ENCODE assay signal across 20 cellular contexts in genomic region chr2:176533505-176534193, GRCh38.
DNase-seq lines count a peak whose midpoint lies in the region; FAIRE-seq and TF ChIP-seq lines count a peak whose summit lies in the region.
"Had no signal": no experiment of that assay in that cellular context is flagged by ENCODE, and none has a peak within 500 bp of the region (broad histone marks: within the 10 kb centered on the region; RNA-seq: fewer than 3 reads in every experiment).

No MANE protein-coding gene starts in this region.

- no peaks in the 10 kb centered on the region for H3F3A ChIP-seq in SK-N-SH (replicated peaks; ENCODE audit: insufficient read depth)

- H3K9ac ChIP-seq in SK-N-SH, result no peak overlapping the region

- no peaks in the 10 kb centered on the region for H3K9me3 ChIP-seq in SK-N-SH

- H3K27me3 ChIP-seq in SK-N-SH (ENCODE audit: insufficient read depth), result no peaks in the 10 kb centered on the region

- POLR2A ChIA-PET in SK-N-SH (lab: Yijun Ruan, JAX), result no interaction called here

- TF ChIP-seq RAD21 in SK-N-SH (IDR thresholded peaks at IDR 0.05; ENCODE audit: low read length), result no peak

- CTCF ChIA-PET in SK-N-SH (lab: Yijun Ruan, JAX), result interaction anchor here (1.4 to 1.9 kb wide), 3 partner anchors 9 to 21 kb away, joined by 5 to 7 read pairs (median 6); no protein-coding TSS in a partner anchor

- no peak overlapping the region for H3K4me2 ChIP-seq in SK-N-SH

- H3K27ac ChIP-seq in SK-N-SH (ENCODE audit: low read depth in 2 of 2, low read length in 1 of 2), result no peak overlapping the region

- no peak for TF ChIP-seq CTCF in SK-N-SH (IDR thresholded peaks at IDR 0.05)

- H3K36me3 ChIP-seq in SK-N-SH (replicated peaks in 1 of 2; ENCODE audit: control insufficient read depth in 1 of 2, insufficient read depth in 2 of 2, low read length in 1 of 2), result no peaks in the 10 kb centered on the region

- no peak for FAIRE-seq in HTR-8/SVneo (lab: Jason Lieb, UNC)
- FAIRE-seq: GM12891, GM18507 had no signal

- H2AFZ ChIP-seq in SK-N-SH (ENCODE audit: low read depth), result no peak overlapping the region

- H3K79me2 ChIP-seq in SK-N-SH (ENCODE audit: insufficient read depth), result no peaks in the 10 kb centered on the region

- H3K9me2 ChIP-seq in SK-N-SH, result no peaks in the 10 kb centered on the region

- WGBS in SK-N-SH (ENCODE audit: low lambda C conversion rate), result 83% methylated on average over 4 of the region's 4 CpGs

- no peak for TF ChIP-seq EP300 in SK-N-SH (IDR thresholded peaks at IDR 0.05; ENCODE audit: borderline replicate concordance in 1 of 2, low read depth in 1 of 2, low read length in 1 of 2)

- DNase-seq in DMS153 treated with DMSO at 0.1 percent for 48 hours (lab: John Stamatoyannopoulos, UW; ENCODE audit: unreplicated experiment) (peak; percentile 21), NCI-H69 (lab: John Stamatoyannopoulos, UW) (peak; percentile 50), fibroblast of gingiva (ENCODE audit: low read depth) (peak; percentile 42), renal cortical epithelial cell (ENCODE audit: low read depth) (peak; percentile 75), COLO668 (lab: John Stamatoyannopoulos, UW; ENCODE audit: unreplicated experiment) (no peak), HTR-8/SVneo (ENCODE audit: insufficient read length, low spot score) (no peak), SK-N-SH (no peak)
- DNase-seq: DMS 273 treated with DMSO at 0.1 percent for 48 hours, EL, GOT3, Kasumi-1, MM.1S, NCI-H1092, NCI-H1436 treated with DMSO at 0.1 percent for 48 hours, NCI-H2029, NCI-H2171 treated with DMSO at 0.1 percent for 48 hours, NCI-H446 treated with DMSO at 0.1 percent for 48 hours, NCI-H774 had no signal

- peaks cover 0 to 5% of the 10 kb centered on the region in 2 experiments; a peak in 3 of 4 replicates for H3K4me1 ChIP-seq in SK-N-SH (ENCODE audit: control insufficient read depth in 1 of 2, insufficient read depth in 2 of 2, low read depth in 1 of 2, low read length in 1 of 2)

- no peak overlapping the region for H3K4me3 ChIP-seq in SK-N-SH (ENCODE audit: low read depth in 2 of 2, low read length in 1 of 2)

- no peaks in the 10 kb centered on the region for H4K20me1 ChIP-seq in SK-N-SH (ENCODE audit: insufficient read depth)

TF ChIP-seq in SK-N-SH, 30 proteins besides CTCF, POLR2A, EP300 and RAD21:
- no peak for TF ChIP-seq USF1 (IDR thresholded peaks at IDR 0.05; ENCODE audit: borderline replicate concordance, low read depth)
- no peak for TF ChIP-seq RCOR1 (IDR thresholded peaks at IDR 0.05; ENCODE audit: low read length)
- TF ChIP-seq JUND (IDR thresholded peaks at IDR 0.05), result no peak
- TF ChIP-seq RFX5 (IDR thresholded peaks at IDR 0.05; ENCODE audit: low read length), result no peak
- no peak for TF ChIP-seq ELF1 (IDR thresholded peaks at IDR 0.05)
- no peak for TF ChIP-seq USF2 (IDR thresholded peaks at IDR 0.05; ENCODE audit: borderline replicate concordance, low read depth, low read length)
- no peak for TF ChIP-seq EZH2phosphoT487 (IDR thresholded peaks at IDR 0.05; ENCODE audit: borderline replicate concordance, low read depth)
- no peak for TF ChIP-seq NRF1 (IDR thresholded peaks at IDR 0.05; ENCODE audit: low read depth, low read length)
- TF ChIP-seq MXI1 (IDR thresholded peaks at IDR 0.05; ENCODE audit: low read depth, low read length), result no peak
- TF ChIP-seq TAF1 (IDR thresholded peaks at IDR 0.05; ENCODE audit: borderline replicate concordance, low read depth, low read length), result no peak
- no peak for TF ChIP-seq TCF12 (IDR thresholded peaks at IDR 0.05)
- no peak for TF ChIP-seq MEF2A (IDR thresholded peaks at IDR 0.05; ENCODE audit: borderline replicate concordance, low read depth)
- no peak for TF ChIP-seq CHD2 (IDR thresholded peaks at IDR 0.05; ENCODE audit: low read length, partially characterized antibody)
- TF ChIP-seq MAX (IDR thresholded peaks at IDR 0.05; ENCODE audit: low read depth), result no peak
- TF ChIP-seq FOXJ3 (CRISPR knock-in tag; IDR thresholded peaks at IDR 0.05), result no peak
- no peak for TF ChIP-seq GATA2 (CRISPR knock-in tag; IDR thresholded peaks at IDR 0.05)
- TF ChIP-seq RXRA (IDR thresholded peaks at IDR 0.05; ENCODE audit: borderline replicate concordance, low read depth), result no peak

Comparison
In these comparisons a context has a peak if more than half of its experiments do, and no peak if none do; other contexts are left out.
1. DNase-seq: peak in DMS153 treated with DMSO at 0.1 percent for 48 hours (single experiment), NCI-H69 (single experiment), fibroblast of gingiva (single experiment) and renal cortical epithelial cell (single experiment); none in COLO668 (single experiment), HTR-8/SVneo (single experiment) and SK-N-SH (single experiment).